Comparison of ENCODE assay signal across 9 cellular contexts in the genomic region with DNA sequence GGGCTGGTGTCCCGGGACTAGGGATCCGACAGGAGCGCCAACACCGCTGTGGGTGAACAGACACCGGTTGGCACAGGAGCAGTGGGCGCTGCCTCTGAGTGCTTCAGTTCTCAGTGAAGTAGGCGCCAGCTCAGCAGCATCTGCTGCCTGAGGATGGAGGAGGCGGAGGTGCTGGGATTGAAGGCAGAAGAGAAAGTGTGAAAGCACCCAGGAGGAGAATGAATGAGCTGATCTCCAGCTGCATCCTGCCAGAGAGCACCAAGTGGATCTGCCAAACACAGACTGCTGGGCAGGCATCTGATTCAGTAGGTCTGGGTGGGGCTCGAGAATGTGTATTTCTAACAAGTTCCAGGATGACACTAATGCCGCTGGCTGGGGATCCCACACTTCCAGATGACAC.
DNase-seq lines count a peak whose midpoint lies in the region; ATAC-seq and TF ChIP-seq lines count a peak whose summit lies in the region.
"Had no signal": no experiment of that assay in that cellular context is flagged by ENCODE, and none has a peak within 500 bp of the region (broad histone marks: within the 10 kb centered on the region; RNA-seq: fewer than 3 reads in every experiment).

No MANE protein-coding gene starts in this region.

- DNase-seq in AG20443 (ENCODE audit: low spot score) (peak; percentile 64), DMS79 treated with DMSO at 0.1 percent for 48 hours (lab: John Stamatoyannopoulos, UW) (peak; percentile 72), NCI-H524 treated with DMSO at 0.1 percent for 48 hours (lab: John Stamatoyannopoulos, UW) (peak; percentile 38), foreskin fibroblast (peak; percentile 39 to 71), UCSD-AML1 (lab: John Stamatoyannopoulos, UW; ENCODE audit: unreplicated experiment) (no peak), NCI-H226 (no peak), ACHN (no peak)

- no peak overlapping the region for H3K4me3 ChIP-seq in foreskin fibroblast (ENCODE audit: low read depth in 1 of 2, low read length in 2 of 2)

- no peak for TF ChIP-seq CTCF in foreskin fibroblast (IDR thresholded peaks at IDR 0.05; ENCODE audit: low read depth, low read length)

- ATAC-seq in GM18519 (IDR thresholded peaks at IDR 0.05; ENCODE audit: low FRiP score, unreplicated experiment) = no peak
- ATAC-seq: esophagus mucosa had no signal

- in situ Hi-C loops in ACHN (cut with HindIII; ENCODE audit: low pct_ligation_motif_present, low pct_unique_long_range_greater_than_20kb, low sequenced_read_pairs) = no loop called here

Comparison
In these comparisons a context has a peak if more than half of its experiments do, and no peak if none do; other contexts are left out.
1. DNase-seq: peak in AG20443 (single experiment), DMS79 treated with DMSO at 0.1 percent for 48 hours (single experiment), NCI-H524 treated with DMSO at 0.1 percent for 48 hours (single experiment) and foreskin fibroblast (2 of 2); none in UCSD-AML1 (single experiment), NCI-H226 (single experiment) and ACHN (single experiment).